Comparison of ENCODE assay signal across 30 cellular contexts in the genomic region with DNA sequence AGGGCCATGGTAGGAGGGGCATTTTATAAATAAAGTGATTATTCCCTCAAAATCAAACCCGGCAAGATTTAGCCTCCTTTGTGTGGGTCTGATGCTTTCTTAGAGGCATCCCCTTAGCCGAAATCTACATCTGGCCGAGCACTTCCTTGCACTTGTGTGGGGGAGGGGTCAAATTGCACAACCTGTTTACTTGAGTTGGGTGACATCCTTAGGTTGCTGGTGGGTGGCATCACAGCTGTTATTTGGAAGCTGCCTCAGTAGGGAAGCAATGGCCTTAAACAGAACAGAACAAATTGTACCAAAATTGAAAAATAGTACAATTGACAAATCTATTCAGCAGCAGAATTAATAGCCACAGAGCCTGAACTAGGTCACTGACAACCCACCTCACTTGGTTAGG.
"Had no signal": no experiment of that assay in that cellular context is flagged by ENCODE, and none has a peak within 500 bp of the region (broad histone marks: within the 10 kb centered on the region; RNA-seq: fewer than 3 reads in every experiment).

No MANE protein-coding gene starts in this region.

- H3K4me3 ChIP-seq: left lung, lower lobe of right lung, pancreas, prostate gland, skin epidermis, suprapubic skin, thoracic aorta, tibial artery, upper lobe of right lung, uterus had no signal

- H3K4me3 Mint-ChIP-seq: immature natural killer cell; naive thymus-derived CD8-positive, alpha-beta T cell; nephron; neural crest cell; stimulated activated naive CD8-positive, alpha-beta T cell treated with anti-CD3 and anti-CD28 coated beads, Interleukin-15, Interleukin-2, amounts not matched to agents 100 ng/mL and 50 ng/mL, for 24 hours had no signal

- H3K9me3 ChIP-seq: lower lobe of right lung, pancreas, prostate gland, suprapubic skin, thoracic aorta, tibial artery, upper lobe of right lung, uterus had no signal

- H3K27ac ChIP-seq: left lung, lower lobe of right lung, prostate gland, skin epidermis, suprapubic skin, thoracic aorta, tibial artery, upper lobe of right lung, uterus had no signal

- H3K27me3 Mint-ChIP-seq: stimulated activated naive CD8-positive, alpha-beta T cell treated with anti-CD3 and anti-CD28 coated beads, Interleukin-15, Interleukin-2, amounts not matched to agents 100 ng/mL and 50 ng/mL, for 24 hours had no signal

- H3K36me3 Mint-ChIP-seq: immature natural killer cell; naive thymus-derived CD8-positive, alpha-beta T cell had no signal

- H3K4me1 ChIP-seq: left lung, lower lobe of right lung, pancreas, prostate gland, suprapubic skin, tibial artery, upper lobe of right lung, uterus had no signal

- DNase-seq: immature natural killer cell; kidney; left colon; left lung; lower lobe of right lung; mammary epithelial cell; mesenchymal stem cell; naive thymus-derived CD8-positive, alpha-beta T cell; nucleus accumbens; pancreas; posterior cingulate gyrus; retina; right cardiac atrium; stimulated activated CD4-positive, alpha-beta T cell treated with anti-CD3 and anti-CD28 coated beads, Interleukin-12 subunit alpha, Interleukin-12 subunit beta, amount 100 ng/mL, for 4 hours; stimulated activated CD4-positive, alpha-beta T cell treated with anti-CD3 and anti-CD28 coated beads, Interleukin-15, amount 100 ng/mL, for 24 hours; stimulated activated CD4-positive, alpha-beta T cell treated with anti-CD3 and anti-CD28 coated beads, Interleukin-2, amount 100 ng/mL, for 24 hours; stimulated activated CD4-positive, alpha-beta T cell treated with anti-CD3 and anti-CD28 coated beads, Interleukin-4, amount 100 ng/mL, for 1 hour; stimulated activated naive CD4-positive, alpha-beta T cell; tibial artery; trophoblast cell; upper lobe of right lung; uterus had no signal

- H3K27me3 ChIP-seq: left lung, pancreas, suprapubic skin, tibial artery, upper lobe of right lung, uterus had no signal

- H3K4me1 Mint-ChIP-seq: immature natural killer cell; naive thymus-derived CD8-positive, alpha-beta T cell; nephron had no signal

- ATAC-seq: left colon; left lung; lower lobe of right lung; naive thymus-derived CD8-positive, alpha-beta T cell; right cardiac atrium; sciatic nerve; upper lobe of right lung had no signal

- H3K36me3 ChIP-seq: left lung, lower lobe of right lung, pancreas, prostate gland, suprapubic skin, thoracic aorta, tibial artery, upper lobe of right lung, uterus had no signal

- FAIRE-seq: kidney, pancreas had no signal

- H3K27ac Mint-ChIP-seq: immature natural killer cell; naive thymus-derived CD8-positive, alpha-beta T cell; nephron; stimulated activated naive CD8-positive, alpha-beta T cell treated with anti-CD3 and anti-CD28 coated beads, Interleukin-15, Interleukin-2, amounts not matched to agents 100 ng/mL and 50 ng/mL, for 24 hours had no signal
